12 cellular contexts compared by ENCODE assay signal in the genomic region with DNA sequence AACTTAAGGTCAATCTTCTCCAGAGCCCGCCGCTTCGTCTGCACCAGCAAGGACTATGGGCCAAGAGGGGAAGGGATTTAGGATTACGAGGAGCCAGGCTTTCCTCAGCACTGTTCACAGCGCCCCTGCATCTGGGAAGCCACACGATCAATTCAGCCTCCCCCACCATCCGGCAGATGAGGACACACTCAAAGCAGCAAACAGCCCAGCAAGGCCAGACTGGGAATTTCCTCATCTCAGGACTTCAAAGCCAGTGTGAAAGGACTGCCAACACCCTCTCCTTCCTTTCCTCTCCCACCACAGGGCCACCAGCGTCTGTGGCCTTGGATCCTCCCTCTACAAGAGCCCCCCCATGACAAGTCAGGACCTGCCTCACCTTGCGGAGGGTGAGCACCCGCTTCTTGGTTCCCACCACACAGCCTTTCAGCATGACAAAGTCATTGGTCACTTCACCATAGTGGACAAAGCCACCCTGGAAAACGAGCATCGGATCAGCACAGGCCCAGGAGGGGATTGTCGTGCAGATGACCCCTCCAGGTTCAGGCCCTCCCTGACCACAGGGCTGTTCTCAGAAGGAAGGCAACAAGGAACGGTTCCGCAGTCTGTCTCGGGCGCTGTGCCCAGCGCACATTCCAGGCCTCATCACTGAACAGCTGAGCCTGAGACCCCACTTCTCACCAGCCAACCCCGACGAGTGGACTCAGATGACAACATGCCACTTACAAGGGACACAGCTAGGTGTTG. TPM values are rescaled to one million over a fixed set of nuclear protein-coding genes. Genes with fewer than 3 reads are reported as not detected.
DNase-seq lines count a peak whose midpoint lies in the region; ATAC-seq and TF ChIP-seq lines count a peak whose summit lies in the region.
"Had no signal": no experiment of that assay in that cellular context is flagged by ENCODE, and none has a peak within 500 bp of the region (broad histone marks: within the 10 kb centered on the region; RNA-seq: fewer than 3 reads in every experiment).

No MANE protein-coding gene starts in this region.

- ATAC-seq in body of pancreas (no peak), HG02623 (IDR thresholded peaks at IDR 0.05; ENCODE audit: unreplicated experiment) (no peak)
- ATAC-seq: left lung, SK-N-SH treated with all-trans-retinoic acid at 6 μM for 48 hours had no signal

- H3K27me3 Mint-ChIP-seq in HFFc6 (ENCODE audit: insufficient read depth): peaks cover 54% of the 10 kb centered on the region
- peaks cover 55% of the 10 kb centered on the region for H3K27me3 Mint-ChIP-seq in neural crest cell (ENCODE audit: low read depth)

- H3K9me3 Mint-ChIP-seq in HFFc6: peaks cover 2% of the 10 kb centered on the region; the same call in 1 of the 2 replicates
- H3K9me3 Mint-ChIP-seq in neural crest cell: no peaks in the 10 kb centered on the region

- peaks cover 66% of the 10 kb centered on the region for H3K36me3 Mint-ChIP-seq in HFFc6 (ENCODE audit: low read depth)
- peaks cover 67% of the 10 kb centered on the region for H3K36me3 Mint-ChIP-seq in neural crest cell (ENCODE audit: low read depth)

- peak overlapping the region; percentile 99 for H3K9ac ChIP-seq in adipocyte (ENCODE audit: low read length)

- intact Hi-C loops in vagina (cut with DNase I): loop anchor here (10.0 kb wide), 2 partner anchors 79 to 449 kb away; no protein-coding TSS in a partner anchor
- intact Hi-C loops in body of pancreas (cut with DNase I): loop anchor here (5.0 kb wide), 2 partner anchors 71 to 141 kb away; a partner anchor contains a TSS

- H3K4me3 ChIP-seq in adipocyte (ENCODE audit: low read length) (no peak overlapping the region), vagina (no peak overlapping the region), body of pancreas (no peak overlapping the region)
- H3K4me3 ChIP-seq: left lung, tibial nerve had no signal

- TF ChIP-seq CTCF in HFFc6 (IDR thresholded peaks at IDR 0.05): no peak
- TF ChIP-seq CTCF in neural crest cell (conservative IDR thresholded peaks at IDR 0.05): no peak
- no peak for TF ChIP-seq CTCF in vagina (IDR thresholded peaks at IDR 0.05)
- no peak for TF ChIP-seq CTCF in body of pancreas (IDR thresholded peaks at IDR 0.05)

- H3K4me1 Mint-ChIP-seq in HFFc6 (ENCODE audit: low read depth) (peaks cover 90% of the 10 kb centered on the region), neural crest cell (peaks cover 83% of the 10 kb centered on the region)

- H3K27ac Mint-ChIP-seq in HFFc6 (peak overlapping the region; percentile 79), neural crest cell (ENCODE audit: unreplicated experiment) (no peak overlapping the region)

- DNase-seq in DMS53 (lab: John Stamatoyannopoulos, UW) (peak; percentile 52), DMS53 treated with DMSO at 0.1 percent for 48 hours (lab: John Stamatoyannopoulos, UW; ENCODE audit: unreplicated experiment) (no peak), HFFc6 (no peak), adipocyte (ENCODE audit: low read depth) (no peak), neural crest cell (ENCODE audit: low read depth, low spot score) (no peak), vagina (ENCODE audit: extremely low spot score in 2 of 2) (no peak), body of pancreas (no peak)
- DNase-seq: NCI-H446 had no signal

- 80 to 84% methylated on average over 15 to 20 of the region's 20 CpGs for WGBS in body of pancreas, 2 donors

- TF ChIP-seq POLR2A in vagina (IDR thresholded peaks at IDR 0.05): no peak
- TF ChIP-seq POLR2A in body of pancreas (IDR thresholded peaks at IDR 0.05): no peak

- H3K4me1 ChIP-seq in adipocyte (ENCODE audit: control insufficient read depth, insufficient read depth, low read length): peaks cover 57% of the 10 kb centered on the region
- peaks cover 74% of the 10 kb centered on the region for H3K4me1 ChIP-seq in vagina
- H3K4me1 ChIP-seq in body of pancreas: peaks cover 51% of the 10 kb centered on the region

- H3K9me3 ChIP-seq in adipocyte (ENCODE audit: control insufficient read depth, low read length) (no peaks in the 10 kb centered on the region), vagina (no peaks in the 10 kb centered on the region), body of pancreas (no peaks in the 10 kb centered on the region)
- H3K9me3 ChIP-seq: left lung, tibial nerve had no signal

- H3K27me3 ChIP-seq in adipocyte (replicated peaks; ENCODE audit: control insufficient read depth, insufficient read depth, low read length) (no peaks in the 10 kb centered on the region), vagina (no peaks in the 10 kb centered on the region), body of pancreas (no peaks in the 10 kb centered on the region)
- H3K27me3 ChIP-seq: left lung, tibial nerve had no signal

- H3K27ac ChIP-seq in vagina: no peak overlapping the region
- H3K27ac ChIP-seq in body of pancreas: peak overlapping the region in 2 of 4 donors; percentile 22 to 25
- H3K27ac ChIP-seq: left lung had no signal

- peak overlapping the region; percentile 100 for H3K4me3 Mint-ChIP-seq in HFFc6
- H3K4me3 Mint-ChIP-seq in neural crest cell: peak overlapping the region; percentile 100

- peaks cover 69% of the 10 kb centered on the region for H3K36me3 ChIP-seq in adipocyte (ENCODE audit: control insufficient read depth, insufficient read depth, low read length, severe bottlenecking)
- peaks cover 0 to 67% of the 10 kb centered on the region in 2 donors for H3K36me3 ChIP-seq in vagina
- H3K36me3 ChIP-seq in body of pancreas (replicated peaks in 1 of 2; ENCODE audit: insufficient read depth in 1 of 2, low read depth in 2 of 2): peaks cover 35 to 42% of the 10 kb centered on the region in 2 donors

RNA-seq across cellular contexts. Expression of a gene that starts 6.0 kb away (rescaled TPM):
- total RNA-seq in HFFc6 (2021; fragmentation: NEBNext Ultra II Directional; extraction: Animal tissue kit (Norgen Biotek cat#: 25700)): 1,000 to 10,000 TPM; 1,444 to 1,605 (median 1,488) TPM
- total RNA-seq in neural crest cell (2,294 and 2,333 TPM in 2 replicates), vagina (2,613 TPM), body of pancreas (1,000 to 10,000 TPM; 1,625 to 1,893 TPM)

RNA-seq across cellular contexts. Expression of a gene that starts 36.4 kb away (rescaled TPM):
- 10 to 100 TPM; 16.0 to 20.2 (median 18.5) TPM for total RNA-seq in HFFc6 (2021; fragmentation: NEBNext Ultra II Directional; extraction: Animal tissue kit (Norgen Biotek cat#: 25700))
- total RNA-seq in neural crest cell (30.0 and 30.4 TPM in 2 replicates), vagina (42.2 TPM), body of pancreas (10 to 100 TPM; 15.2 to 35.0 TPM)
